In the genomic region with DNA sequence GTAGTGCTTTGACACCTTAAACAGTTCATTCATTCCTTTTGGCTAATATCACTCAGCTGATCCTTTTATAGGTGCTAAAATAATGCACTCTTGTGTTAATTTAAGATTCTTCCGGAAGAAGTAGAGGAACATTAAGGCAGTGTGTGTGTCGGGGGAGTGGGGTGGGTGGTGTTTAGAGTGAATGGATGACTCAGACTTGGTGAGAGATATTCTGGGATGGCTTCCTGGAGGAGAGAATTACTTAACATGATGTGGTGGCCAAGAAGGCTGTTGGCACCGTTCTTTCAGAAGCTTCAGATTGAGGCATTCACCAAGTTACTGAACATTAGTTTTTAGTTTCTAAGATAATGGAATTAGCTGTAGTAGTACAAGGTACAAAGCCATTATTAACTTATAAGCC, we compare ENCODE assay signal across 10 cellular contexts.
DNase-seq lines count a peak whose midpoint lies in the region; ATAC-seq and TF ChIP-seq lines count a peak whose summit lies in the region.
"Had no signal": no experiment of that assay in that cellular context is flagged by ENCODE, and none has a peak within 500 bp of the region (broad histone marks: within the 10 kb centered on the region; RNA-seq: fewer than 3 reads in every experiment).

No MANE protein-coding gene starts in this region.

- DNase-seq in HCEC 1CT: peak; percentile 57
- peak in 1 of 2 donors; percentile 87 for DNase-seq in ascending aorta (ENCODE audit: low spot score in 2 of 2)
- peak; percentile 21 for DNase-seq in left ventricle myocardium inferior
- DNase-seq in thoracic aorta (ENCODE audit: low spot score): peak; percentile 52
- DNase-seq in epidermal melanocyte (ENCODE audit: insufficient read length, low spot score): no peak
- DNase-seq in activated CD4-positive, alpha-beta T cell treated with anti-CD3 and anti-CD28 coated beads, Interleukin-2, amount 50 U/mL, for 48 hours: no peak
- no peak for DNase-seq in tibial nerve (ENCODE audit: low spot score in 2 of 2)
- DNase-seq: DMS53; NCI-H345; stimulated activated CD4-positive, alpha-beta T cell treated with anti-CD3 and anti-CD28 coated beads, Interleukin-2, amount 100 ng/mL, for 48 hours had no signal

- no peak for TF ChIP-seq EP300 in tibial nerve (IDR thresholded peaks at IDR 0.05)

- no peaks in the 10 kb centered on the region for H3K9me3 ChIP-seq in ascending aorta
- no peaks in the 10 kb centered on the region for H3K9me3 ChIP-seq in left ventricle myocardium inferior (replicated peaks)
- H3K9me3 ChIP-seq in thoracic aorta: no peaks in the 10 kb centered on the region
- no peaks in the 10 kb centered on the region for H3K9me3 ChIP-seq in tibial nerve

- TF ChIP-seq CTCF in ascending aorta (IDR thresholded peaks at IDR 0.05) (no peak), left ventricle myocardium inferior (IDR thresholded peaks at IDR 0.05; ENCODE audit: borderline replicate concordance) (no peak), thoracic aorta (IDR thresholded peaks at IDR 0.05) (no peak), tibial nerve (IDR thresholded peaks at IDR 0.05) (no peak)

- H3K27me3 ChIP-seq in ascending aorta (no peaks in the 10 kb centered on the region), left ventricle myocardium inferior (ENCODE audit: low read depth) (no peaks in the 10 kb centered on the region), thoracic aorta (replicated peaks; ENCODE audit: insufficient read depth) (no peaks in the 10 kb centered on the region), tibial nerve (no peaks in the 10 kb centered on the region)

- H3K36me3 ChIP-seq in ascending aorta (no peaks in the 10 kb centered on the region), left ventricle myocardium inferior (no peaks in the 10 kb centered on the region), thoracic aorta (no peaks in the 10 kb centered on the region), tibial nerve (no peaks in the 10 kb centered on the region)

- H3K4me1 ChIP-seq in ascending aorta (peaks cover 14 to 60% of the 10 kb centered on the region in 2 donors), left ventricle myocardium inferior (peaks cover 84% of the 10 kb centered on the region), thoracic aorta (ENCODE audit: control insufficient read depth in 1 of 2, low read depth in 2 of 2) (peaks cover 55 to 91% of the 10 kb centered on the region in 2 donors), tibial nerve (peaks cover 0 to 19% (median 5%) of the 10 kb centered on the region in 4 donors)

- H3K4me3 ChIP-seq in ascending aorta: no peak overlapping the region
- H3K4me3 ChIP-seq in left ventricle myocardium inferior: no peak overlapping the region
- H3K4me3 ChIP-seq in thoracic aorta: no peak overlapping the region
- H3K4me3 ChIP-seq in tibial nerve: no peak overlapping the region

- H3K27ac ChIP-seq in ascending aorta (peak overlapping the region; percentile 69 to 83), left ventricle myocardium inferior (replicated peaks) (no peak overlapping the region), thoracic aorta (peak overlapping the region; percentile 73 to 76), tibial nerve (no peak overlapping the region)

- TF ChIP-seq POLR2A in tibial nerve (IDR thresholded peaks at IDR 0.05): no peak

- intact Hi-C loops in ascending aorta (cut with DNase I): loop anchor here (5.0 kb wide), 1 partner anchor 165 kb away; no protein-coding TSS in a partner anchor
- intact Hi-C loops in left ventricle myocardium inferior (cut with micrococcal nuclease): no loop called here

- WGBS in tibial nerve, 2 donors: 53% methylated on average over 3 of the region's 3 CpGs

- ATAC-seq in thoracic aorta (ENCODE audit: insufficient number of reproducible peaks, low FRiP score, low read depth): peak; percentile 82

Comparison
In these comparisons a context has a peak if more than half of its experiments do, and no peak if none do; other contexts are left out.
1. DNase-seq: peak in HCEC 1CT (single experiment), left ventricle myocardium inferior (single experiment) and thoracic aorta (single experiment); none in epidermal melanocyte (single experiment), activated CD4-positive, alpha-beta T cell treated with anti-CD3 and anti-CD28 coated beads, Interleukin-2, amount 50 U/mL, for 48 hours (0 of 2) and tibial nerve (0 of 2).
2. H3K27ac ChIP-seq: peak in ascending aorta (2 of 2) and thoracic aorta (2 of 2); none in left ventricle myocardium inferior (single experiment) and tibial nerve (0 of 4).